In the genomic region with DNA sequence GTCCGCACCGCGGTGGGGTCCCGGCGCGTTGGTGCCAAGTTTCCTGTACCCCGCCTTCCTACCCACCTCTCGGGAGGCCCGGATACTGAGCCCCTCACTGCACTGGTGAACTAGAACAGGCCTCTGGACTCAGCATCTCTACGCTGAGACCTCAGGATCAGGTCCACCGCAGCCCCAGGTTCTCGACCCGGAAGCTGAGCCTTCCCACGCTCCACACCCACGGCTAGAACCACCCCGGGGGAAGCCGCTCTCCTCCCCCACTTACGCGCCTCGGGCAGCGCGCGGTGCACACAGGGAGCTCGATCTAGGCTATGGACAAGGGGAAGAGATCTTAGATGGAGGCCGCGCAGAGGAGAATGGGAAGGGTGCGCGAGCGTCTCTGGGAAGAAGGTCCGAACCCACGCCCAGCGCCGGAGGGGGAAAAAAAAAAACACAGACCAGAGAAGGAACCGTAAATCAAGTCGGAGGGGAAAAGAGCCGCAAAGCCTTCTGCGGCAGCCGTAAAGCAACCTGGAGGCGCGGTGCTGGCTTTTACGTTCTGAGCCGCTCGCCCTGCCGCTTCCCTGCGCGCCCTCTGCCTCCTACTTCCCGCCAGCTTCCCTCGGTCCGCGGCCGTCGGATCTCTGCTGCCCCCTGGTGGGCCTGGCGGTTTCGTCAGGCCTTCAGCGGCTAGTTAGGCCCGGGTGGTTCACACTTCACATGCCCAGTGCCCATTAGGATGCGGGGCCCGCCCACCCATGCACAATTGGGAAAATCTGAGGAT, we compare ENCODE assay signal across 7 cellular contexts. TPM values are rescaled to one million over a fixed set of nuclear protein-coding genes. Genes with fewer than 3 reads are reported as not detected.
A peak's percentile ranks its signal among the peaks of the same experiment; 100 is the strongest.
DNase-seq lines count a peak whose midpoint lies in the region; ATAC-seq and TF ChIP-seq lines count a peak whose summit lies in the region.

A gene (minus strand): TSS at position 358 of the 763 bp plus-strand sequence. CDS start 16,636 bp downstream, outside the sequence.

- ATAC-seq in GM18499 (IDR thresholded peaks at IDR 0.05; ENCODE audit: insufficient read depth, unreplicated experiment) (peak; percentile 81), HG02970 (IDR thresholded peaks at IDR 0.05; ENCODE audit: low FRiP score, unreplicated experiment) (peak; percentile 88)

- peak within 1 kb of the TSS; percentile 95 for H3K4me3 ChIP-seq in astrocyte of the cerebellum (ENCODE audit: low read depth, low read length)

- TF ChIP-seq CTCF in astrocyte of the cerebellum (IDR thresholded peaks at IDR 0.05; ENCODE audit: low read depth, low read length, missing control alignments) = peak; percentile 96

- in situ Hi-C loops in astrocyte of the cerebellum (cut with HindIII; ENCODE audit: low sequenced_read_pairs) = no loop called here

- DNase-seq in NCI-H1930 (lab: John Stamatoyannopoulos, UW) = peak; percentile 98 to 99
- peak; percentile 92 for DNase-seq in T-helper 22 cell (ENCODE audit: low read depth)
- peak; percentile 98 for DNase-seq in astrocyte of the cerebellum (ENCODE audit: low read depth)
- peak; percentile 88 for DNase-seq in hepatic stellate cell (ENCODE audit: low spot score)
- peak; percentile 96 for DNase-seq in renal cortical epithelial cell (ENCODE audit: low read depth)

RNA-seq across cellular contexts. Expression of the gene that starts here (rescaled TPM):
- 11.6 and 18.4 TPM in 2 replicates for total RNA-seq in renal cortical epithelial cell

Comparison
In these comparisons a context has a peak if more than half of its experiments do, and no peak if none do; other contexts are left out.
1. Peak in every context shown above with its lines: DNase-seq, ATAC-seq and H3K4me3 ChIP-seq.